Comparison of ENCODE assay signal across 24 cellular contexts in the genomic region with DNA sequence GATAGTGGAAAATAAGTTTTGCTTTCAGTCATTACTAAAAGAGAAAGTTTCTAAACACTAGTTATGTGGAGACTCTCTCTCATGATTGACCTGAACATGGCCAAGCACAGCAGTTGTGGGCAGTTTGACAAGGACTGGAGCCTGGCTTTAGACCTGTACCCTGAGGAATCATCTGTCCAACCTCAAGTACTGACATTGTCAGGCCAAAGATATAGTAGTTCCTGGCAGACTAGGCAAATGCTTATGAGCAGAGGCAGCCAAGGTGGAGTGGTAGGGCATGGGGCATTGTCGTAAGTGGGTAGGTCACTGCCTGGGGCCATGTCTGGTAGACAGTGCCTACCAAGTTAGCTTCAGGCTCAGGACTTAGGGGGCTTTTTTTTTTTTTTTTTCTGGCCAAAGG. TPM values are rescaled to one million over a fixed set of nuclear protein-coding genes. Genes with fewer than 3 reads are reported as not detected.
"Had no signal": no experiment of that assay in that cellular context is flagged by ENCODE, and none has a peak within 500 bp of the region (broad histone marks: within the 10 kb centered on the region; RNA-seq: fewer than 3 reads in every experiment).

No MANE protein-coding gene starts in this region.

- H3K36me3 ChIP-seq: SJSA1 had no signal

- H3K27me3 ChIP-seq: SJSA1 had no signal

- ATAC-seq: K562, Panc1 had no signal

- H3K4me1 ChIP-seq: SJSA1 had no signal

- H3K27ac ChIP-seq: HL-60, KMS-11, RWPE1, SJSA1, SK-N-MC had no signal

- H3K9me3 ChIP-seq: SJSA1 had no signal

- H3K4me3 ChIP-seq: K562, SJSA1, SK-N-MC had no signal

- DNase-seq: Kasumi-1; MM.1S; NCI-H1092 treated with DMSO at 0.1 percent for 48 hours; NCI-H1436; NCI-H187; NCI-H2029; NCI-H2081 treated with DMSO at 0.1 percent for 48 hours; NCI-H2171; NCI-H345; NCI-H446 treated with DMSO at 0.1 percent for 48 hours; NCI-H510A treated with DMSO at 0.1 percent for 48 hours; NCI-H748 treated with DMSO at 0.1 percent for 48 hours; NK-92 treated with Interleukin-12 subunit alpha and Interleukin-12 subunit beta, amount 100 ng/mL, for 24 hours; PC-3; SIG-M5 had no signal

RNA-seq across cellular contexts. Expression of a gene that starts 20.9 kb away (rescaled TPM):
- total RNA-seq: OCI-LY7, PC-3 had no signal
- polyA plus RNA-seq: IgD-negative memory B cell had no signal
